30 cellular contexts compared by ENCODE assay signal in the genomic region with DNA sequence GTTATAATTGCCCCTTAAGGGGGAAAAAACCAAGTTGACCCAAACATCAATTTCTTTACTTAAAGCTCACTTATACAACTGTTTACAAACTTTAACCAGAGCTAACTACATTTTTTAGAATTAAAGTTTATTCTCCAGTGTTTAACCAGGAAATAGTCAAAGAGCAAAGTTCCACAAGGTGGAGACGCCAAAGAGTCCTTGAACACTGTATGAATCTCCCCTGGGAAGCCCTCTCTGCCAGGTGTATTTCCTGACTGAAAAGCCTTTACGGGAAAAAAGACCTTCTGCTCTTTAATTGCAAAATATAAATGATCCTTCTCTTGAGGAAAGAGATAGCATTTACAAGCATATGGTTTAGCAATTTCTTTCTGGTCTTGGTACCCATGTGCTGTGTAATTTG. TPM values are rescaled to one million over a fixed set of nuclear protein-coding genes. Genes with fewer than 3 reads are reported as not detected.
A peak's percentile ranks its signal among the peaks of the same experiment; 100 is the strongest.
DNase-seq lines count a peak whose midpoint lies in the region; ATAC-seq, FAIRE-seq and TF ChIP-seq lines count a peak whose summit lies in the region.
"Had no signal": no experiment of that assay in that cellular context is flagged by ENCODE, and none has a peak within 500 bp of the region (broad histone marks: within the 10 kb centered on the region; RNA-seq: fewer than 3 reads in every experiment).

No MANE protein-coding gene starts in this region.

- no peak overlapping the region for H2BK5ac ChIP-seq in neuronal stem cell (ENCODE audit: low read length)

- H4K91ac ChIP-seq in neuronal stem cell (ENCODE audit: low read depth, low read length, poor library complexity) = no peak overlapping the region

- H3K27ac ChIP-seq in HepG2 (ENCODE audit: extremely low read length, insufficient read depth, low read length) (no peak overlapping the region), right lobe of liver (no peak overlapping the region), lower lobe of right lung (peak overlapping the region; percentile 16), neuronal stem cell (replicated peaks; ENCODE audit: low read length) (no peak overlapping the region)
- H3K27ac ChIP-seq: BLaER1, coronary artery, epithelial cell of prostate, tibial nerve had no signal

- TF ChIP-seq CTCF in HepG2 (CRISPR knock-in tag; IDR thresholded peaks at IDR 0.05) (no peak), right lobe of liver (IDR thresholded peaks at IDR 0.05) (no peak), lower lobe of right lung (IDR thresholded peaks at IDR 0.05) (no peak)

- no peak for TF ChIP-seq RAD21 in HepG2 (CRISPR knock-in tag; IDR thresholded peaks at IDR 0.05)

- DNase-seq in HepG2 (ENCODE audit: low spot score) = no peak
- no peak for DNase-seq in right lobe of liver
- DNase-seq in NCI-H2171 treated with DMSO at 0.1 percent for 48 hours (lab: John Stamatoyannopoulos, UW) = peak; percentile 86
- DNase-seq in lower lobe of right lung = no peak
- DNase-seq in activated CD4-positive, CD25-positive, alpha-beta regulatory T cell (lab: John Stamatoyannopoulos, UW) = no peak
- no peak for DNase-seq in neuronal stem cell (ENCODE audit: low spot score)
- DNase-seq in anterior cingulate cortex (lab: John Stamatoyannopoulos, UW) = no peak
- DNase-seq: activated CD4-positive, alpha-beta T cell treated with anti-CD3 and anti-CD28 coated beads, Interleukin-2, amount 50 U/mL, for 1 hour; activated effector memory CD4-positive, alpha-beta T cell treated with Interleukin-2 at 50 U/mL for 16 hours; activated T-cell treated with anti-CD3 and anti-CD28 coated beads, Interleukin-2, amount 50 U/mL, for 1 hour; DND-41; effector memory CD4-positive, alpha-beta T cell; GF-D8; GOT3; MV-4-11; natural killer cell; NCI-H1694; NCI-H446; NK-92 treated with Interleukin-12 subunit alpha and Interleukin-12 subunit beta, amount 100 ng/mL, for 24 hours; occipital lobe; stimulated activated CD4-positive, alpha-beta T cell treated with anti-CD3 and anti-CD28 coated beads, Interleukin-4, amount 100 ng/mL, for 4 hours; T-cell had no signal

- TF ChIP-seq EP300 in HepG2 (IDR thresholded peaks at IDR 0.05; ENCODE audit: low read depth in 2 of 2, low read length in 2 of 2) (no peak), HepG2 (CRISPR knock-in tag; IDR thresholded peaks at IDR 0.05; ENCODE audit: borderline replicate concordance) (no peak)

- no peaks in the 10 kb centered on the region for H3K36me3 ChIP-seq in HepG2 (replicated peaks in 1 of 2; ENCODE audit: control insufficient read depth in 1 of 2, insufficient read depth in 2 of 2, low read length in 2 of 2)
- H3K36me3 ChIP-seq in right lobe of liver = no peaks in the 10 kb centered on the region
- H3K36me3 ChIP-seq in lower lobe of right lung = no peaks in the 10 kb centered on the region
- no peaks in the 10 kb centered on the region for H3K36me3 ChIP-seq in neuronal stem cell (replicated peaks in 1 of 2; ENCODE audit: control insufficient read depth in 2 of 2, insufficient read depth in 2 of 2, low read length in 2 of 2)
- H3K36me3 ChIP-seq: BLaER1, tibial nerve had no signal

- H3K14ac ChIP-seq in neuronal stem cell (ENCODE audit: low read length) = no peak overlapping the region

- H3K4ac ChIP-seq in neuronal stem cell (ENCODE audit: low read length) = no peak overlapping the region

- H3K27me3 ChIP-seq in HepG2 (ENCODE audit: control insufficient read depth in 1 of 2, insufficient read depth in 2 of 2, low read length in 2 of 2) (no peaks in the 10 kb centered on the region), right lobe of liver (no peaks in the 10 kb centered on the region), lower lobe of right lung (ENCODE audit: low read depth) (no peaks in the 10 kb centered on the region), neuronal stem cell (ENCODE audit: control insufficient read depth in 3 of 3, insufficient read depth in 3 of 3, low read depth in 1 of 3, low read length in 3 of 3) (no peaks in the 10 kb centered on the region)
- H3K27me3 ChIP-seq: BLaER1, tibial nerve had no signal

- POLR2A ChIA-PET in HepG2 (lab: Yijun Ruan, JAX) = no interaction called here

- BruUV-seq in HepG2 (replicated peaks; lab: Mats Ljungman, UMichigan) = no TSS peak

- H3K9me3 ChIP-seq in HepG2 (ENCODE audit: low read length) = no peaks in the 10 kb centered on the region
- no peaks in the 10 kb centered on the region for H3K9me3 ChIP-seq in right lobe of liver
- no peaks in the 10 kb centered on the region for H3K9me3 ChIP-seq in lower lobe of right lung
- H3K9me3 ChIP-seq in neuronal stem cell (replicated peaks in 1 of 2; ENCODE audit: control insufficient read depth in 2 of 2, insufficient read depth in 1 of 2, low read depth in 1 of 2, low read length in 2 of 2) = no peaks in the 10 kb centered on the region
- H3K9me3 ChIP-seq: BLaER1, tibial nerve had no signal

- H3K9ac ChIP-seq in HepG2 (ENCODE audit: insufficient read depth, low read depth, low read length) = no peak overlapping the region
- no peak overlapping the region for H3K9ac ChIP-seq in neuronal stem cell (ENCODE audit: low read depth, low read length, poor library complexity)
- H3K9ac ChIP-seq: BLaER1 had no signal

- FAIRE-seq in HepG2 (lab: Jason Lieb, UNC) = peak; percentile 73
- FAIRE-seq: bronchial epithelial cell, GM19239 had no signal

- no peak overlapping the region for H3K4me3 ChIP-seq in HepG2 (replicated peaks in 1 of 3; ENCODE audit: insufficient read depth in 1 of 3, low read depth in 2 of 3, low read length in 3 of 3)
- H3K4me3 ChIP-seq in right lobe of liver = no peak overlapping the region
- no peak overlapping the region for H3K4me3 ChIP-seq in lower lobe of right lung
- H3K4me3 ChIP-seq in neuronal stem cell (ENCODE audit: low read length in 2 of 2) = no peak overlapping the region
- H3K4me3 ChIP-seq: BLaER1, coronary artery, tibial nerve had no signal

- H3K4me1 ChIP-seq in HepG2 (ENCODE audit: insufficient read depth, low read length) (peaks cover 14% of the 10 kb centered on the region), right lobe of liver (no peaks in the 10 kb centered on the region), lower lobe of right lung (no peaks in the 10 kb centered on the region), neuronal stem cell (ENCODE audit: control insufficient read depth in 2 of 2, insufficient read depth in 1 of 2, low read depth in 1 of 2, low read length in 2 of 2) (no peaks in the 10 kb centered on the region)
- H3K4me1 ChIP-seq: BLaER1, tibial nerve had no signal

- no peak overlapping the region for H2AK5ac ChIP-seq in neuronal stem cell (ENCODE audit: low read depth, low read length)

- H3K79me2 ChIP-seq in HepG2 (ENCODE audit: insufficient read depth, low read length) = no peaks in the 10 kb centered on the region

- CTCF ChIA-PET in HepG2 (lab: Yijun Ruan, JAX; ENCODE audit: low intra/inter-chr PET ratio, low total read pairs) = no interaction called here

- H3K4me2 ChIP-seq in HepG2 (ENCODE audit: low read depth, low read length) (no peak overlapping the region), neuronal stem cell (ENCODE audit: insufficient read depth, low read length, poor library complexity, severe bottlenecking) (no peak overlapping the region)
- H3K4me2 ChIP-seq: BLaER1 had no signal

- no peak for TF ChIP-seq POLR2A in HepG2 (IDR thresholded peaks at IDR 0.05; ENCODE audit: insufficient read depth in 1 of 2, low read depth in 2 of 2, low read length in 2 of 2)
- no peak for TF ChIP-seq POLR2A in right lobe of liver (IDR thresholded peaks at IDR 0.05)

- no peak overlapping the region for H3K18ac ChIP-seq in neuronal stem cell (ENCODE audit: low read length)

- H2BK120ac ChIP-seq in neuronal stem cell (ENCODE audit: low read depth, low read length) = no peak overlapping the region

- no peak overlapping the region for H2BK15ac ChIP-seq in neuronal stem cell (ENCODE audit: low read length)

- no peaks in the 10 kb centered on the region for H4K20me1 ChIP-seq in HepG2 (ENCODE audit: insufficient read depth, low read length)
- H4K20me1 ChIP-seq: BLaER1 had no signal

- WGBS in HepG2 (ENCODE audit: low lambda C conversion rate) = 0% methylated on average over 2 of the region's 2 CpGs
- 49% methylated on average over 2 of the region's 2 CpGs for WGBS in right lobe of liver (ENCODE audit: insufficient coverage, low coverage, low lambda C conversion rate, missing lambda C conversion rate)
- WGBS in neuronal stem cell (ENCODE audit: extremely low coverage in 2 of 2, insufficient read length in 2 of 2, insufficient replicate concordance in 1 of 2), 2 donors = no CpG with 5 or more reads among the region's 2 CpGs

- no peak overlapping the region for H3K23ac ChIP-seq in neuronal stem cell (ENCODE audit: low read depth, low read length, poor library complexity)

- no peak overlapping the region for H2AFZ ChIP-seq in HepG2 (ENCODE audit: low read length)
- H2AFZ ChIP-seq in neuronal stem cell (ENCODE audit: low read length) = no peak overlapping the region

- intact Hi-C loops in HepG2 (cut with micrococcal nuclease; ENCODE audit: unreplicated experiment) = no loop called here
- intact Hi-C loops in right lobe of liver (cut with DNase I) = no loop called here
- intact Hi-C loops in lower lobe of right lung (cut with DNase I) = no loop called here

- no peak overlapping the region for H4K8ac ChIP-seq in neuronal stem cell (ENCODE audit: low read depth, low read length)

- ATAC-seq in HepG2 (peak; percentile 59; the same call in 2 of the 3 replicates), right lobe of liver (no peak), lower lobe of right lung (peak; percentile 47 to 77)
- ATAC-seq: activated naive CD4-positive, alpha-beta T cell treated with anti-CD3 and anti-CD28 coated beads, Interleukin-2, amount 50 U/mL, for 72 hours; natural killer cell; T-cell; WTC11 had no signal

- no peaks in the 10 kb centered on the region for H3K79me1 ChIP-seq in neuronal stem cell (ENCODE audit: low read depth, low read length)

- in situ Hi-C loops in HepG2 (cut with HindIII; ENCODE audit: extremely low pct_ligation_motif_present, low pct_unique_long_range_greater_than_20kb) = no loop called here

- no peak overlapping the region for H2BK12ac ChIP-seq in neuronal stem cell (ENCODE audit: low read length)

RNA-seq across cellular contexts. Expression of gene BTBD9, which starts 36.2 kb away (rescaled TPM):
- total RNA-seq in HepG2 (2016; rRNA removed; fragmentation: Illumina TruSeq; extraction: Trizol) (1.8 and 3.0 TPM in 2 replicates), right lobe of liver (1 to 10 TPM; 4.5 to 7.5 (median 5.7) TPM), lower lobe of right lung (49.7 TPM)
- 9.0 and 9.2 TPM in 2 replicates for total RNA-seq in HepG2 (2016; cell fraction: cytosol; rRNA removed; fragmentation: Illumina TruSeq; extraction: Trizol; ENCODE audit: low read depth)
- total RNA-seq in HepG2 (2016; cell fraction: insoluble cytoplasmic fraction; rRNA removed; fragmentation: Illumina TruSeq; extraction: Trizol) = 1.9 and 2.7 TPM in 2 replicates
- 6.2 and 6.3 TPM in 2 replicates for total RNA-seq in HepG2 (2016; cell fraction: membrane; rRNA removed; fragmentation: Illumina TruSeq; extraction: Trizol)
- 3.9 and 4.3 TPM in 2 replicates for total RNA-seq in HepG2 (2016; cell fraction: nucleus; rRNA removed; fragmentation: Illumina TruSeq; extraction: Trizol)
- polyA plus RNA-seq in HepG2 (2011; rRNA removed) = 1.2 TPM in 2 replicates
- 0.43 and 0.58 TPM in 2 replicates for polyA plus RNA-seq in HepG2 (2011; cell fraction: cytosol; rRNA removed)
- 1.1 and 1.7 TPM in 2 replicates for polyA plus RNA-seq in HepG2 (2011; cell fraction: nucleus; rRNA removed)
- polyA plus RNA-seq in HepG2 (2012) = 0.68 and 0.76 TPM in 2 replicates
- 0.05 TPM in 2 replicates for polyA plus RNA-seq in HepG2 (2016; cell fraction: cytosol; fragmentation: Illumina TruSeq; extraction: Trizol; ENCODE audit: low read depth)
- polyA plus RNA-seq in HepG2 (2016; cell fraction: insoluble cytoplasmic fraction; fragmentation: Illumina TruSeq; extraction: Trizol; ENCODE audit: low read depth) = 1.0 and 1.4 TPM in 2 replicates
- polyA plus RNA-seq in HepG2 (2016; cell fraction: membrane; fragmentation: Illumina TruSeq; extraction: Trizol; ENCODE audit: low read depth) = 0.11 and 0.13 TPM in 2 replicates
- 0.85 and 1.1 TPM in 2 replicates for polyA plus RNA-seq in HepG2 (2016; cell fraction: nucleus; fragmentation: Illumina TruSeq; extraction: Trizol; ENCODE audit: insufficient read depth, low read depth)
- polyA minus RNA-seq in HepG2 (2011; rRNA and poly(A)+ RNA removed; ENCODE audit: low replicate concordance) = 4.7 and 8.0 TPM in 2 replicates
- polyA minus RNA-seq in HepG2 (2011; cell fraction: cytosol; rRNA and poly(A)+ RNA removed) = 2.0 and 2.2 TPM in 2 replicates
- polyA minus RNA-seq in HepG2 (2011; cell fraction: nucleus; rRNA and poly(A)+ RNA removed) = 18.9 and 26.6 TPM in 2 replicates
- 2.4 TPM for polyA plus RNA-seq in neuronal stem cell (2013, experiment 1 of 2)
- 2.3 TPM for polyA plus RNA-seq in neuronal stem cell (2013, experiment 2 of 2)

Comparison
In these comparisons a context has a peak if more than half of its experiments do, and no peak if none do; other contexts are left out.
1. ATAC-seq: peak in HepG2 (single experiment) and lower lobe of right lung (2 of 2); none in right lobe of liver (0 of 4).